18 cellular contexts compared by ENCODE assay signal in the genomic region with DNA sequence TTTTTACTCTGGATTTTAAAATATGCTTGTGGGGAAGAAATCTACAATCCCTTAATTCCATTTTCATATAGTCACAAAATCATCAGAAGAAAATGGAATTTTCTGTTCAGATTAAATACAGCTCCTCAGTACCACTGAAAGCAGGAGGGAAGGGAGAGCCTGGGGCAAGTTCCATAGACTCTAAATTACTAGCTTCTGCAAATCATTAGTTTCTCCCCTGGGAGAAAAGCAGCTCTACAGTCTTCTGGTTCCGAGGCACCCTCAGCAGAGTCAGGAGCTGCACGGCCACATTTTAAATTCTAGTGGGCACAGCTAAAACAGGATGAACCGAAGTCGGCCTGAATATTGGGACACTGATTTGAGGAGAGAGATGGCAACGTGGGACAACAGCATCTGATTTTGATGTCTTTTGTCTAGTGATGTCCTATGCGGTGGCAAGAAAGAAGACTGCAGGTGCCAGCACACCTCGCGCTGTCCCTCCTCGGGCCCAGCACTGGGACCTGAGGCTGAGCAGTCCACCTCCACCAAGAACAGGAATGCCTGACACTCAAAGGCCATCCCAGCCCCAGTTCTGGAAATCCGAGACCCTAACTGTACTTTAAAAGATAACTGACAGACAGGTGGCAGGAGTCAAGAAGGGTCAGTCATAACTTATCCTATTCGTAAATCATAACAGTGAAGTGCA.
"Had no signal": no experiment of that assay in that cellular context is flagged by ENCODE, and none has a peak within 500 bp of the region (broad histone marks: within the 10 kb centered on the region; RNA-seq: fewer than 3 reads in every experiment).

No MANE protein-coding gene starts in this region.

- DNase-seq: activated CD4-positive, alpha-beta T cell treated with anti-CD3 and anti-CD28 coated beads for 1 hour; activated CD4-positive, alpha-beta T cell treated with anti-CD3 and anti-CD28 coated beads, Interleukin-2, amount 50 U/mL, for 4 hours; activated naive CD4-positive, alpha-beta T cell treated with anti-CD3 and anti-CD28 coated beads for 36 hours; activated naive CD8-positive, alpha-beta T cell treated with anti-CD3 and anti-CD28 coated beads, Interleukin-2, amount 50 U/mL, for 24 hours; naive thymus-derived CD8-positive, alpha-beta T cell; posterior cingulate gyrus; stimulated activated CD4-positive, alpha-beta T cell treated with anti-CD3 and anti-CD28 coated beads, Interleukin-15, amount 100 ng/mL, for 24 hours; stimulated activated CD4-positive, alpha-beta T cell treated with anti-CD3 and anti-CD28 coated beads, Interleukin-4, amount 100 ng/mL, for 1 hour; stimulated activated naive CD8-positive, alpha-beta T cell treated with anti-CD3 and anti-CD28 coated beads, Interleukin-15, Interleukin-2, amounts not matched to agents 100 U/mL and 50 U/mL, for 24 hours; T-cell; T-helper 9 cell had no signal

- H3K27ac ChIP-seq: cardiac muscle cell, skin epidermis, upper lobe of left lung, VCaP had no signal

- H3K36me3 ChIP-seq: cardiac muscle cell, right atrium auricular region, upper lobe of left lung had no signal

- H3K4me1 ChIP-seq: right atrium auricular region, upper lobe of left lung had no signal

- H3K9me3 ChIP-seq: right atrium auricular region, upper lobe of left lung had no signal

- H3K4me3 ChIP-seq: cardiac muscle cell, right atrium auricular region, skin epidermis, upper lobe of left lung had no signal

- H3K27me3 ChIP-seq: cardiac muscle cell, right atrium auricular region, upper lobe of left lung had no signal

- ATAC-seq: activated T-helper 17 cell treated with anti-CD3 and anti-CD28 coated beads, Interleukin-2, amount 50 U/mL, for 72 hours; left lobe of liver; naive thymus-derived CD8-positive, alpha-beta T cell; stimulated activated naive CD8-positive, alpha-beta T cell treated with anti-CD3 and anti-CD28 coated beads, Interleukin-15, Interleukin-2, amounts not matched to agents 100 U/mL and 50 U/mL, for 24 hours; T-cell had no signal
